In the genomic region with DNA sequence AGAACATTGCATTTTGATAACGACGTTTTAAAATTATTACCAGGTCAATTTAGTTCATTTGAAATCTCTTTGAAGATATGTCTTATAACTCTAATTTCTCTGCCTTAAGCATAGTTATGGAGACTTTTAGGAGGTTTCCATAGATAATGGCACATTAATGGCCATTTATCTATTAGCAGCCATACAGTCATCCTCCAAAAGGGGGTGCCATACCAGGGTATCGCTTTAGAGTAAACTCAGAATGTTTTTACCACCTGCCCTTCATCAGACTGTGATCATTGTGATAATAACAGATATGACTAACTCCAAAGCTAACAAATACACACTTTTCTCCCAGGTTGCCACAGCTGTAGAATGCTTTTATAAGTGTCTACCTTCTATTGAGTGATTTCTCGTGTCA, we compare ENCODE assay signal across 3 cellular contexts.
TF ChIP-seq lines count a peak whose summit lies in the region.

No MANE protein-coding gene starts in this region.

TF ChIP-seq in SK-N-SH, 30 proteins besides CTCF, POLR2A, EP300 and RAD21:
- TF ChIP-seq FOSL2 (IDR thresholded peaks at IDR 0.05; ENCODE audit: borderline replicate concordance, low read depth) (no peak), YY1 (IDR thresholded peaks at IDR 0.05; ENCODE audit: low read depth) (no peak), SIN3A (IDR thresholded peaks at IDR 0.05; ENCODE audit: borderline replicate concordance, low read depth, low read length) (no peak), CHD2 (IDR thresholded peaks at IDR 0.05; ENCODE audit: low read length, partially characterized antibody) (no peak), ELF1 (IDR thresholded peaks at IDR 0.05) (no peak), NRF1 (IDR thresholded peaks at IDR 0.05; ENCODE audit: low read depth, low read length) (no peak), SMC3 (IDR thresholded peaks at IDR 0.05; ENCODE audit: low read depth, low read length) (no peak)
- TF ChIP-seq, protein P1, sequence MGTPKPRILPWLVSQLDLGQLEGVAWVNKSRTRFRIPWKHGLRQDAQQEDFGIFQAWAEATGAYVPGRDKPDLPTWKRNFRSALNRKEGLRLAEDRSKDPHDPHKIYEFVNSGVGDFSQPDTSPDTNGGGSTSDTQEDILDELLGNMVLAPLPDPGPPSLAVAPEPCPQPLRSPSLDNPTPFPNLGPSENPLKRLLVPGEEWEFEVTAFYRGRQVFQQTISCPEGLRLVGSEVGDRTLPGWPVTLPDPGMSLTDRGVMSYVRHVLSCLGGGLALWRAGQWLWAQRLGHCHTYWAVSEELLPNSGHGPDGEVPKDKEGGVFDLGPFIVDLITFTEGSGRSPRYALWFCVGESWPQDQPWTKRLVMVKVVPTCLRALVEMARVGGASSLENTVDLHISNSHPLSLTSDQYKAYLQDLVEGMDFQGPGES (IDR thresholded peaks at IDR 0.05; ENCODE audit: low read depth, low read length), result no peak
- TF ChIP-seq, protein P2, sequence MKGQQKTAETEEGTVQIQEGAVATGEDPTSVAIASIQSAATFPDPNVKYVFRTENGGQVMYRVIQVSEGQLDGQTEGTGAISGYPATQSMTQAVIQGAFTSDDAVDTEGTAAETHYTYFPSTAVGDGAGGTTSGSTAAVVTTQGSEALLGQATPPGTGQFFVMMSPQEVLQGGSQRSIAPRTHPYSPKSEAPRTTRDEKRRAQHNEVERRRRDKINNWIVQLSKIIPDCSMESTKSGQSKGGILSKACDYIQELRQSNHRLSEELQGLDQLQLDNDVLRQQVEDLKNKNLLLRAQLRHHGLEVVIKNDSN (IDR thresholded peaks at IDR 0.05; ENCODE audit: borderline replicate concordance, low read depth), result no peak
- TF ChIP-seq, protein P3, sequence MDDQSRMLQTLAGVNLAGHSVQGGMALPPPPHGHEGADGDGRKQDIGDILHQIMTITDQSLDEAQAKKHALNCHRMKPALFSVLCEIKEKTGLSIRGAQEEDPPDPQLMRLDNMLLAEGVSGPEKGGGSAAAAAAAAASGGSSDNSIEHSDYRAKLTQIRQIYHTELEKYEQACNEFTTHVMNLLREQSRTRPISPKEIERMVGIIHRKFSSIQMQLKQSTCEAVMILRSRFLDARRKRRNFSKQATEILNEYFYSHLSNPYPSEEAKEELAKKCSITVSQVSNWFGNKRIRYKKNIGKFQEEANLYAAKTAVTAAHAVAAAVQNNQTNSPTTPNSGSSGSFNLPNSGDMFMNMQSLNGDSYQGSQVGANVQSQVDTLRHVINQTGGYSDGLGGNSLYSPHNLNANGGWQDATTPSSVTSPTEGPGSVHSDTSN (IDR thresholded peaks at IDR 0.05), result no peak
TF ChIP-seq in SK-N-SH: peak in this region for 0.

TF ChIP-seq in SK-N-SH treated with all-trans-retinoic acid at 6 μM for 48 hours, 23 proteins besides CTCF, POLR2A, EP300 and RAD21:
- TF ChIP-seq ESRRG (CRISPR knock-in tag; IDR thresholded peaks at IDR 0.05), result no peak
- no peak for TF ChIP-seq PPARA (CRISPR knock-in tag; IDR thresholded peaks at IDR 0.05; ENCODE audit: borderline replicate concordance)
- TF ChIP-seq, protein P4, sequence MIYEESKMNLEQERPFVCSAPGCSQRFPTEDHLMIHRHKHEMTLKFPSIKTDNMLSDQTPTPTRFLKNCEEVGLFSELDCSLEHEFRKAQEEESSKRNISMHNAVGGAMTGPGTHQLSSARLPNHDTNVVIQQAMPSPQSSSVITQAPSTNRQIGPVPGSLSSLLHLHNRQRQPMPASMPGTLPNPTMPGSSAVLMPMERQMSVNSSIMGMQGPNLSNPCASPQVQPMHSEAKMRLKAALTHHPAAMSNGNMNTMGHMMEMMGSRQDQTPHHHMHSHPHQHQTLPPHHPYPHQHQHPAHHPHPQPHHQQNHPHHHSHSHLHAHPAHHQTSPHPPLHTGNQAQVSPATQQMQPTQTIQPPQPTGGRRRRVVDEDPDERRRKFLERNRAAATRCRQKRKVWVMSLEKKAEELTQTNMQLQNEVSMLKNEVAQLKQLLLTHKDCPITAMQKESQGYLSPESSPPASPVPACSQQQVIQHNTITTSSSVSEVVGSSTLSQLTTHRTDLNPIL (CRISPR knock-in tag; IDR thresholded peaks at IDR 0.05; ENCODE audit: low read depth), result no peak
- TF ChIP-seq SNAI2 (CRISPR knock-in tag; IDR thresholded peaks at IDR 0.05), result no peak
- TF ChIP-seq OSR1 (CRISPR knock-in tag; IDR thresholded peaks at IDR 0.05), result no peak
- TF ChIP-seq ZNF8 (CRISPR knock-in tag; IDR thresholded peaks at IDR 0.05), result no peak

TF ChIP-seq in H1, 55 proteins besides CTCF, POLR2A, EP300 and RAD21:
- TF ChIP-seq, protein P5, sequence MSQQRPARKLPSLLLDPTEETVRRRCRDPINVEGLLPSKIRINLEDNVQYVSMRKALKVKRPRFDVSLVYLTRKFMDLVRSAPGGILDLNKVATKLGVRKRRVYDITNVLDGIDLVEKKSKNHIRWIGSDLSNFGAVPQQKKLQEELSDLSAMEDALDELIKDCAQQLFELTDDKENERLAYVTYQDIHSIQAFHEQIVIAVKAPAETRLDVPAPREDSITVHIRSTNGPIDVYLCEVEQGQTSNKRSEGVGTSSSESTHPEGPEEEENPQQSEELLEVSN (IDR thresholded peaks at IDR 0.05), result no peak
- TF ChIP-seq, protein P6, sequence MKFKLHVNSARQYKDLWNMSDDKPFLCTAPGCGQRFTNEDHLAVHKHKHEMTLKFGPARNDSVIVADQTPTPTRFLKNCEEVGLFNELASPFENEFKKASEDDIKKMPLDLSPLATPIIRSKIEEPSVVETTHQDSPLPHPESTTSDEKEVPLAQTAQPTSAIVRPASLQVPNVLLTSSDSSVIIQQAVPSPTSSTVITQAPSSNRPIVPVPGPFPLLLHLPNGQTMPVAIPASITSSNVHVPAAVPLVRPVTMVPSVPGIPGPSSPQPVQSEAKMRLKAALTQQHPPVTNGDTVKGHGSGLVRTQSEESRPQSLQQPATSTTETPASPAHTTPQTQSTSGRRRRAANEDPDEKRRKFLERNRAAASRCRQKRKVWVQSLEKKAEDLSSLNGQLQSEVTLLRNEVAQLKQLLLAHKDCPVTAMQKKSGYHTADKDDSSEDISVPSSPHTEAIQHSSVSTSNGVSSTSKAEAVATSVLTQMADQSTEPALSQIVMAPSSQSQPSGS (IDR thresholded peaks at IDR 0.05; ENCODE audit: low read length), result no peak
- no peak for TF ChIP-seq ZNF274 (IDR thresholded peaks at IDR 0.05; ENCODE audit: borderline replicate concordance, extremely low read depth, low read length)
- no peak for TF ChIP-seq KDM1A (IDR thresholded peaks at IDR 0.05; ENCODE audit: borderline replicate concordance, low read length)
- TF ChIP-seq MAFK (IDR thresholded peaks at IDR 0.05; ENCODE audit: low read depth, low read length), result no peak
- TF ChIP-seq, protein P7, sequence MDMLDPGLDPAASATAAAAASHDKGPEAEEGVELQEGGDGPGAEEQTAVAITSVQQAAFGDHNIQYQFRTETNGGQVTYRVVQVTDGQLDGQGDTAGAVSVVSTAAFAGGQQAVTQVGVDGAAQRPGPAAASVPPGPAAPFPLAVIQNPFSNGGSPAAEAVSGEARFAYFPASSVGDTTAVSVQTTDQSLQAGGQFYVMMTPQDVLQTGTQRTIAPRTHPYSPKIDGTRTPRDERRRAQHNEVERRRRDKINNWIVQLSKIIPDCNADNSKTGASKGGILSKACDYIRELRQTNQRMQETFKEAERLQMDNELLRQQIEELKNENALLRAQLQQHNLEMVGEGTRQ (IDR thresholded peaks at IDR 0.05; ENCODE audit: low read length), result no peak
- no peak for TF ChIP-seq SIX5 (IDR thresholded peaks at IDR 0.05; ENCODE audit: low read depth, low read length)
- TF ChIP-seq SP2 (IDR thresholded peaks at IDR 0.05; ENCODE audit: low read length), result no peak
- TF ChIP-seq SAP30 (IDR thresholded peaks at IDR 0.05; ENCODE audit: insufficient read depth, insufficient replicate concordance, low read length), result no peak
- no peak for TF ChIP-seq CHD1 (IDR thresholded peaks at IDR 0.05; ENCODE audit: low read depth, low read length)
- no peak for TF ChIP-seq CREB1 (IDR thresholded peaks at IDR 0.05)
- no peak for TF ChIP-seq RXRA (IDR thresholded peaks at IDR 0.05; ENCODE audit: insufficient read depth, low read depth, low read length)
- no peak for TF ChIP-seq KDM5A (IDR thresholded peaks at IDR 0.05; ENCODE audit: low read length)
- TF ChIP-seq HDAC2 (IDR thresholded peaks at IDR 0.05; ENCODE audit: borderline replicate concordance in 1 of 2, low read depth in 2 of 2, low read length in 2 of 2), result no peak
- TF ChIP-seq, protein P8, sequence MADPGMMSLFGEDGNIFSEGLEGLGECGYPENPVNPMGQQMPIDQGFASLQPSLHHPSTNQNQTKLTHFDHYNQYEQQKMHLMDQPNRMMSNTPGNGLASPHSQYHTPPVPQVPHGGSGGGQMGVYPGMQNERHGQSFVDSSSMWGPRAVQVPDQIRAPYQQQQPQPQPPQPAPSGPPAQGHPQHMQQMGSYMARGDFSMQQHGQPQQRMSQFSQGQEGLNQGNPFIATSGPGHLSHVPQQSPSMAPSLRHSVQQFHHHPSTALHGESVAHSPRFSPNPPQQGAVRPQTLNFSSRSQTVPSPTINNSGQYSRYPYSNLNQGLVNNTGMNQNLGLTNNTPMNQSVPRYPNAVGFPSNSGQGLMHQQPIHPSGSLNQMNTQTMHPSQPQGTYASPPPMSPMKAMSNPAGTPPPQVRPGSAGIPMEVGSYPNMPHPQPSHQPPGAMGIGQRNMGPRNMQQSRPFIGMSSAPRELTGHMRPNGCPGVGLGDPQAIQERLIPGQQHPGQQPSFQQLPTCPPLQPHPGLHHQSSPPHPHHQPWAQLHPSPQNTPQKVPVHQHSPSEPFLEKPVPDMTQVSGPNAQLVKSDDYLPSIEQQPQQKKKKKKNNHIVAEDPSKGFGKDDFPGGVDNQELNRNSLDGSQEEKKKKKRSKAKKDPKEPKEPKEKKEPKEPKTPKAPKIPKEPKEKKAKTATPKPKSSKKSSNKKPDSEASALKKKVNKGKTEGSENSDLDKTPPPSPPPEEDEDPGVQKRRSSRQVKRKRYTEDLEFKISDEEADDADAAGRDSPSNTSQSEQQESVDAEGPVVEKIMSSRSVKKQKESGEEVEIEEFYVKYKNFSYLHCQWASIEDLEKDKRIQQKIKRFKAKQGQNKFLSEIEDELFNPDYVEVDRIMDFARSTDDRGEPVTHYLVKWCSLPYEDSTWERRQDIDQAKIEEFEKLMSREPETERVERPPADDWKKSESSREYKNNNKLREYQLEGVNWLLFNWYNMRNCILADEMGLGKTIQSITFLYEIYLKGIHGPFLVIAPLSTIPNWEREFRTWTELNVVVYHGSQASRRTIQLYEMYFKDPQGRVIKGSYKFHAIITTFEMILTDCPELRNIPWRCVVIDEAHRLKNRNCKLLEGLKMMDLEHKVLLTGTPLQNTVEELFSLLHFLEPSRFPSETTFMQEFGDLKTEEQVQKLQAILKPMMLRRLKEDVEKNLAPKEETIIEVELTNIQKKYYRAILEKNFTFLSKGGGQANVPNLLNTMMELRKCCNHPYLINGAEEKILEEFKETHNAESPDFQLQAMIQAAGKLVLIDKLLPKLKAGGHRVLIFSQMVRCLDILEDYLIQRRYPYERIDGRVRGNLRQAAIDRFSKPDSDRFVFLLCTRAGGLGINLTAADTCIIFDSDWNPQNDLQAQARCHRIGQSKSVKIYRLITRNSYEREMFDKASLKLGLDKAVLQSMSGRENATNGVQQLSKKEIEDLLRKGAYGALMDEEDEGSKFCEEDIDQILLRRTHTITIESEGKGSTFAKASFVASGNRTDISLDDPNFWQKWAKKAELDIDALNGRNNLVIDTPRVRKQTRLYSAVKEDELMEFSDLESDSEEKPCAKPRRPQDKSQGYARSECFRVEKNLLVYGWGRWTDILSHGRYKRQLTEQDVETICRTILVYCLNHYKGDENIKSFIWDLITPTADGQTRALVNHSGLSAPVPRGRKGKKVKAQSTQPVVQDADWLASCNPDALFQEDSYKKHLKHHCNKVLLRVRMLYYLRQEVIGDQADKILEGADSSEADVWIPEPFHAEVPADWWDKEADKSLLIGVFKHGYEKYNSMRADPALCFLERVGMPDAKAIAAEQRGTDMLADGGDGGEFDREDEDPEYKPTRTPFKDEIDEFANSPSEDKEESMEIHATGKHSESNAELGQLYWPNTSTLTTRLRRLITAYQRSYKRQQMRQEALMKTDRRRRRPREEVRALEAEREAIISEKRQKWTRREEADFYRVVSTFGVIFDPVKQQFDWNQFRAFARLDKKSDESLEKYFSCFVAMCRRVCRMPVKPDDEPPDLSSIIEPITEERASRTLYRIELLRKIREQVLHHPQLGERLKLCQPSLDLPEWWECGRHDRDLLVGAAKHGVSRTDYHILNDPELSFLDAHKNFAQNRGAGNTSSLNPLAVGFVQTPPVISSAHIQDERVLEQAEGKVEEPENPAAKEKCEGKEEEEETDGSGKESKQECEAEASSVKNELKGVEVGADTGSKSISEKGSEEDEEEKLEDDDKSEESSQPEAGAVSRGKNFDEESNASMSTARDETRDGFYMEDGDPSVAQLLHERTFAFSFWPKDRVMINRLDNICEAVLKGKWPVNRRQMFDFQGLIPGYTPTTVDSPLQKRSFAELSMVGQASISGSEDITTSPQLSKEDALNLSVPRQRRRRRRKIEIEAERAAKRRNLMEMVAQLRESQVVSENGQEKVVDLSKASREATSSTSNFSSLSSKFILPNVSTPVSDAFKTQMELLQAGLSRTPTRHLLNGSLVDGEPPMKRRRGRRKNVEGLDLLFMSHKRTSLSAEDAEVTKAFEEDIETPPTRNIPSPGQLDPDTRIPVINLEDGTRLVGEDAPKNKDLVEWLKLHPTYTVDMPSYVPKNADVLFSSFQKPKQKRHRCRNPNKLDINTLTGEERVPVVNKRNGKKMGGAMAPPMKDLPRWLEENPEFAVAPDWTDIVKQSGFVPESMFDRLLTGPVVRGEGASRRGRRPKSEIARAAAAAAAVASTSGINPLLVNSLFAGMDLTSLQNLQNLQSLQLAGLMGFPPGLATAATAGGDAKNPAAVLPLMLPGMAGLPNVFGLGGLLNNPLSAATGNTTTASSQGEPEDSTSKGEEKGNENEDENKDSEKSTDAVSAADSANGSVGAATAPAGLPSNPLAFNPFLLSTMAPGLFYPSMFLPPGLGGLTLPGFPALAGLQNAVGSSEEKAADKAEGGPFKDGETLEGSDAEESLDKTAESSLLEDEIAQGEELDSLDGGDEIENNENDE (IDR thresholded peaks at IDR 0.05; ENCODE audit: insufficient replicate concordance, low read length), result no peak
